In genomic region chr11:110345756-110346155, GRCh38 we compare ENCODE assay signal across 12 cellular contexts. TPM values are rescaled to one million over a fixed set of nuclear protein-coding genes. Genes with fewer than 3 reads are reported as not detected.
A peak's percentile ranks its signal among the peaks of the same experiment; 100 is the strongest.
DNase-seq lines count a peak whose midpoint lies in the region; ATAC-seq and TF ChIP-seq lines count a peak whose summit lies in the region.
"Had no signal": no experiment of that assay in that cellular context is flagged by ENCODE, and none has a peak within 500 bp of the region (broad histone marks: within the 10 kb centered on the region; RNA-seq: fewer than 3 reads in every experiment).

No MANE protein-coding gene starts in this region.

- H3K9me3 ChIP-seq in PC-9 (ENCODE audit: insufficient read depth, low read depth), result 0 out of 2 replicates have a peak, but pooled peaks cover 3% of the 10 kb centered on the region
- no peaks in the 10 kb centered on the region for H3K9me3 ChIP-seq in left lung
- H3K9me3 ChIP-seq: SJSA1 had no signal

- H3K79me2 ChIP-seq in PC-9 (ENCODE audit: low read depth), result no peaks in the 10 kb centered on the region

- no TSS peak for BruUV-seq in PC-9 (replicated peaks; lab: Mats Ljungman, UMichigan)

- no peaks in the 10 kb centered on the region for H3K9me2 ChIP-seq in PC-9 (ENCODE audit: insufficient read depth)

- CTCF ChIA-PET in PC-9 (lab: Charles Lee), result no interaction called here

- peak; percentile 34 for ATAC-seq in GM18519 (IDR thresholded peaks at IDR 0.05; ENCODE audit: low FRiP score, unreplicated experiment)
- ATAC-seq in GM21723 (IDR thresholded peaks at IDR 0.05; ENCODE audit: unreplicated experiment), result peak; percentile 39
- ATAC-seq in left lung, result peak; percentile 54
- ATAC-seq in GM21360 (IDR thresholded peaks at IDR 0.05; ENCODE audit: unreplicated experiment), result no peak

- peaks cover 22% of the 10 kb centered on the region for H3F3A ChIP-seq in PC-9 (ENCODE audit: insufficient read depth, low read depth)

- H3K4me3 ChIP-seq in PC-9 (no peak overlapping the region), left lung (no peak overlapping the region)
- H3K4me3 ChIP-seq: SJSA1 had no signal

- H3K27me3 ChIP-seq in PC-9 (ENCODE audit: insufficient read depth, low read depth), result no peaks in the 10 kb centered on the region
- no peaks in the 10 kb centered on the region for H3K27me3 ChIP-seq in left lung
- H3K27me3 ChIP-seq: SJSA1 had no signal

- no peak overlapping the region for H2AFZ ChIP-seq in PC-9

- intact Hi-C loops in PC-9 (cut with micrococcal nuclease; ENCODE audit: unreplicated experiment), result no loop called here
- intact Hi-C loops in left lung (cut with DNase I), result no loop called here

- H3K27ac ChIP-seq in PC-9 (peak overlapping the region; percentile 61), left lung (peak overlapping the region in 1 of 2 donors; percentile 37)
- H3K27ac ChIP-seq: SJSA1 had no signal

- peak in 1 of 2 experiments; percentile 92 for DNase-seq in PC-9
- no peak for DNase-seq in left lung
- no peak for DNase-seq in AG20443 (ENCODE audit: low spot score)
- no peak for DNase-seq in RKO (ENCODE audit: low spot score)
- no peak for DNase-seq in DMS53 (lab: John Stamatoyannopoulos, UW)
- DNase-seq: activated T-cell treated with anti-CD3 and anti-CD28 coated beads, Interleukin-2, amount 50 U/mL, for 4 hours; effector CD4-positive, alpha-beta T cell; naive B cell had no signal

- TF ChIP-seq CTCF in PC-9 (conservative IDR thresholded peaks at IDR 0.05) (no peak), left lung (IDR thresholded peaks at IDR 0.05) (no peak)

- H3K4me2 ChIP-seq in PC-9, result peak overlapping the region; percentile 45

- H3K36me3 ChIP-seq in PC-9 (ENCODE audit: low read depth) (no peaks in the 10 kb centered on the region), left lung (no peaks in the 10 kb centered on the region)
- H3K36me3 ChIP-seq: SJSA1 had no signal

- POLR2A ChIA-PET in PC-9 (lab: Charles Lee; ENCODE audit: unreplicated experiment), result no interaction called here

- H4K20me1 ChIP-seq in PC-9 (ENCODE audit: insufficient read depth), result no peaks in the 10 kb centered on the region

- peaks cover 28% of the 10 kb centered on the region for H3K4me1 ChIP-seq in PC-9 (replicated peaks; ENCODE audit: insufficient read depth)
- H3K4me1 ChIP-seq in left lung, result peaks cover 0 to 17% of the 10 kb centered on the region in 2 donors

RNA-seq across cellular contexts. Expression of gene RDX, which starts 49.3 kb away (rescaled TPM):
- total RNA-seq in PC-9 (2021) (143 and 196 TPM in 2 replicates), left lung (100 to 1,000 TPM; 140 to 152 TPM)
